1 cellular context compared by ENCODE assay signal in genomic region chr5:60492958-60493357, GRCh38.
TF ChIP-seq lines count a peak whose summit lies in the region.

No MANE protein-coding gene starts in this region.

TF ChIP-seq in GM23338, 12 proteins besides CTCF, POLR2A, EP300 and RAD21 (continued from another document):
- TF ChIP-seq REST (IDR thresholded peaks at IDR 0.05; ENCODE audit: unreplicated experiment) (no peak), STAT1 (IDR thresholded peaks at IDR 0.05; ENCODE audit: unreplicated experiment) (no peak), CREB1 (CRISPR knock-in tag; IDR thresholded peaks at IDR 0.05; ENCODE audit: low read depth) (no peak), POLR2AphosphoS5 (IDR thresholded peaks at IDR 0.05; ENCODE audit: low read depth) (no peak)
TF ChIP-seq in GM23338: peak in this region for 0.
